In genomic region chr5:126285307-126285706, GRCh38 we compare ENCODE assay signal across 18 cellular contexts.
DNase-seq lines count a peak whose midpoint lies in the region; ATAC-seq, FAIRE-seq and TF ChIP-seq lines count a peak whose summit lies in the region.
"Had no signal": no experiment of that assay in that cellular context is flagged by ENCODE, and none has a peak within 500 bp of the region (broad histone marks: within the 10 kb centered on the region; RNA-seq: fewer than 3 reads in every experiment).

No MANE protein-coding gene starts in this region.

- no peak overlapping the region for H2AFZ ChIP-seq in neural cell (ENCODE audit: low read depth, low read length)

- H3K79me2 ChIP-seq in neural cell (replicated peaks; ENCODE audit: insufficient read depth, low read length): no peaks in the 10 kb centered on the region

- no peaks in the 10 kb centered on the region for H3K36me3 Mint-ChIP-seq in T-helper 17 cell (ENCODE audit: low read depth)
- H3K36me3 Mint-ChIP-seq: CD4-positive, CD25-positive, alpha-beta regulatory T cell had no signal

- 88 to 92% methylated on average over 5 of the region's 5 CpGs for WGBS in thyroid gland, 2 donors

- intact Hi-C loops in Right ventricle myocardium superior (cut with DNase I) (no loop called here), cardiac septum (cut with DNase I) (no loop called here), thyroid gland (cut with DNase I) (no loop called here)

- H4K20me1 ChIP-seq in neural cell (ENCODE audit: insufficient read depth): no peaks in the 10 kb centered on the region
- H4K20me1 ChIP-seq: BLaER1 treated with 17β-estradiol and CSF1 and Interleukin-3, amounts not matched to agents 10 nM and 100 nM had no signal

- FAIRE-seq in GM19239 (lab: Jason Lieb, UNC): no peak
- FAIRE-seq: HepG2, HTR-8/SVneo had no signal

- peaks cover 20% of the 10 kb centered on the region for H3K4me1 Mint-ChIP-seq in T-helper 17 cell
- H3K4me1 Mint-ChIP-seq: CD4-positive, CD25-positive, alpha-beta regulatory T cell had no signal

- no peaks in the 10 kb centered on the region for H3K9me2 ChIP-seq in neural cell (ENCODE audit: insufficient read depth, low read length)

- no peak overlapping the region for H3K9ac ChIP-seq in neural cell (ENCODE audit: low read length)
- H3K9ac ChIP-seq: BLaER1 treated with 17β-estradiol and CSF1 and Interleukin-3, amounts not matched to agents 10 nM and 100 nM had no signal

- H3K4me3 ChIP-seq in neural cell (ENCODE audit: low read length) (peak overlapping the region; percentile 16), thyroid gland (replicated peaks in 1 of 3) (no peak overlapping the region)
- H3K4me3 ChIP-seq: BLaER1 treated with 17β-estradiol and CSF1 and Interleukin-3, amounts not matched to agents 10 nM and 100 nM; HAP-1 had no signal

- H3K27ac ChIP-seq in neural cell (ENCODE audit: low read length) (no peak overlapping the region), RWPE1 (no peak overlapping the region), thyroid gland (no peak overlapping the region)
- H3K27ac ChIP-seq: 22Rv1; BLaER1 treated with 17β-estradiol and CSF1 and Interleukin-3, amounts not matched to agents 10 nM and 100 nM had no signal

- TF ChIP-seq RAD21 in neural cell (conservative IDR thresholded peaks at IDR 0.05): no peak

- POLR2A ChIA-PET in RWPE1 (lab: Yijun Ruan, JAX; ENCODE audit: low non-redundant PET): no interaction called here

- H3K27me3 ChIP-seq in neural cell (ENCODE audit: insufficient read depth, low read depth, low read length) (no peaks in the 10 kb centered on the region), thyroid gland (no peaks in the 10 kb centered on the region)
- H3K27me3 ChIP-seq: BLaER1 treated with 17β-estradiol and CSF1 and Interleukin-3, amounts not matched to agents 10 nM and 100 nM had no signal

- peak overlapping the region; percentile 57 for H3K27ac Mint-ChIP-seq in T-helper 17 cell
- H3K27ac Mint-ChIP-seq: CD4-positive, CD25-positive, alpha-beta regulatory T cell had no signal

- TF ChIP-seq CTCF in neural cell (IDR thresholded peaks at IDR 0.05; ENCODE audit: poor library complexity, severe bottlenecking): no peak
- TF ChIP-seq CTCF in RWPE1 (conservative IDR thresholded peaks at IDR 0.05; ENCODE audit: low read depth): no peak
- no peak for TF ChIP-seq CTCF in thyroid gland (IDR thresholded peaks at IDR 0.05)

- DNase-seq in Right ventricle myocardium superior (no peak), cardiac septum (ENCODE audit: low spot score) (no peak), T-helper 17 cell (no peak), RWPE1 (ENCODE audit: low spot score) (no peak), thyroid gland (no peak), GM19239 (ENCODE audit: insufficient read length, low spot score) (no peak)
- DNase-seq: AML-193; CD4-positive, CD25-positive, alpha-beta regulatory T cell; DMS53; GF-D8; GOT3 had no signal

- no peaks in the 10 kb centered on the region for H3F3A ChIP-seq in neural cell (ENCODE audit: insufficient read depth, low read length, poor library complexity, severe bottlenecking)

- CTCF ChIA-PET in RWPE1 (lab: Yijun Ruan, JAX): no interaction called here

- TF ChIP-seq POLR2A in thyroid gland (IDR thresholded peaks at IDR 0.05): no peak

- H3K36me3 ChIP-seq in neural cell (ENCODE audit: insufficient read depth, low read length) (no peaks in the 10 kb centered on the region), thyroid gland (no peaks in the 10 kb centered on the region)
- H3K36me3 ChIP-seq: BLaER1 treated with 17β-estradiol and CSF1 and Interleukin-3, amounts not matched to agents 10 nM and 100 nM; HAP-1 had no signal

- H3K4me2 ChIP-seq in neural cell (ENCODE audit: low read length): peak overlapping the region; percentile 30
- H3K4me2 ChIP-seq: BLaER1 treated with 17β-estradiol and CSF1 and Interleukin-3, amounts not matched to agents 10 nM and 100 nM had no signal

- no peak overlapping the region for H3K4me3 Mint-ChIP-seq in T-helper 17 cell
- H3K4me3 Mint-ChIP-seq: CD4-positive, CD25-positive, alpha-beta regulatory T cell had no signal

- H3K27me3 Mint-ChIP-seq in T-helper 17 cell: no peaks in the 10 kb centered on the region
- H3K27me3 Mint-ChIP-seq: CD4-positive, CD25-positive, alpha-beta regulatory T cell had no signal

- TF ChIP-seq EP300 in neural cell (conservative IDR thresholded peaks at IDR 0.05; ENCODE audit: poor library complexity, severe bottlenecking): no peak

- ATAC-seq in Right ventricle myocardium superior (ENCODE audit: poor library complexity) (peak; percentile 33), T-helper 17 cell (peak; percentile 40), esophagus mucosa (no peak)
- ATAC-seq: HepG2 had no signal

- H3K4me1 ChIP-seq in thyroid gland: no peaks in the 10 kb centered on the region
- H3K4me1 ChIP-seq: BLaER1 treated with 17β-estradiol and CSF1 and Interleukin-3, amounts not matched to agents 10 nM and 100 nM; HAP-1 had no signal

- H3K9me3 ChIP-seq in T-helper 17 cell (ENCODE audit: control insufficient read depth, low read length, poor library complexity, severe bottlenecking) (no peaks in the 10 kb centered on the region), neural cell (ENCODE audit: low read length) (no peaks in the 10 kb centered on the region), thyroid gland (no peaks in the 10 kb centered on the region)
- H3K9me3 ChIP-seq: HAP-1 had no signal

TF ChIP-seq in neural cell, 6 proteins besides CTCF, POLR2A, EP300 and RAD21:
- TF ChIP-seq EZH2 (IDR thresholded peaks at IDR 0.05; ENCODE audit: borderline replicate concordance, insufficient read depth, low read length, poor library complexity, severe bottlenecking) (no peak), TAF1 (IDR thresholded peaks at IDR 0.05; ENCODE audit: low read depth) (no peak), MXI1 (conservative IDR thresholded peaks at IDR 0.05; ENCODE audit: poor library complexity, severe bottlenecking) (no peak), POLR2AphosphoS5 (IDR thresholded peaks at IDR 0.05) (no peak)
